In the genomic region with DNA sequence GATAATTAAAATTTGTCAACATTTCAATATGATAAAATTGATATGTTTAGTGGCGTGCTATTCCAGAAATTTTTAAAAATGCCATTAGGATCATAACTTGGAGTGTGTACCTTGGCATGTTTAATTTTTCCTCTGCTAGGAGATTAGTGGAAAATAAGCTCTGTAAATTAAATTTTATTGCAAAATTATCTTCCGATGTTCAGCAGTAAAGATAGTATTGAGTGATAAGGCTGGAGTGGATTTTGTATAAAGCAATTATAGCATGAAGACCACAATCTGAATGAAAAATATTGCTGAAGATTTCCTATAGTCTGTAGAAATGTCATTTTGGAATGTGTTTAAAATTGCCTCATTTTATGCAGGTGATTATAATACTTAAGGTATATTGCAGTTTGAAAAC, we compare ENCODE assay signal across 9 cellular contexts.
"Had no signal": no experiment of that assay in that cellular context is flagged by ENCODE, and none has a peak within 500 bp of the region (broad histone marks: within the 10 kb centered on the region; RNA-seq: fewer than 3 reads in every experiment).

No MANE protein-coding gene starts in this region.

- H3K9ac ChIP-seq: GM23248 had no signal

- ATAC-seq: GM23338, HCT116 had no signal

- H3K4me2 ChIP-seq: GM23338 had no signal

- DNase-seq: GM23248, GOT3, H7, H9, HCEC 1CT, HFFc6 had no signal

- H3K9me3 ChIP-seq: HAP-1 had no signal

- H2AFZ ChIP-seq: GM23248, GM23338 had no signal

- H3K36me3 ChIP-seq: HAP-1 had no signal

- H3K4me3 ChIP-seq: GM23248, GM23338, HAP-1 had no signal

- H3K27ac ChIP-seq: GM23248 had no signal
